1 cellular context compared by ENCODE assay signal in the genomic region with DNA sequence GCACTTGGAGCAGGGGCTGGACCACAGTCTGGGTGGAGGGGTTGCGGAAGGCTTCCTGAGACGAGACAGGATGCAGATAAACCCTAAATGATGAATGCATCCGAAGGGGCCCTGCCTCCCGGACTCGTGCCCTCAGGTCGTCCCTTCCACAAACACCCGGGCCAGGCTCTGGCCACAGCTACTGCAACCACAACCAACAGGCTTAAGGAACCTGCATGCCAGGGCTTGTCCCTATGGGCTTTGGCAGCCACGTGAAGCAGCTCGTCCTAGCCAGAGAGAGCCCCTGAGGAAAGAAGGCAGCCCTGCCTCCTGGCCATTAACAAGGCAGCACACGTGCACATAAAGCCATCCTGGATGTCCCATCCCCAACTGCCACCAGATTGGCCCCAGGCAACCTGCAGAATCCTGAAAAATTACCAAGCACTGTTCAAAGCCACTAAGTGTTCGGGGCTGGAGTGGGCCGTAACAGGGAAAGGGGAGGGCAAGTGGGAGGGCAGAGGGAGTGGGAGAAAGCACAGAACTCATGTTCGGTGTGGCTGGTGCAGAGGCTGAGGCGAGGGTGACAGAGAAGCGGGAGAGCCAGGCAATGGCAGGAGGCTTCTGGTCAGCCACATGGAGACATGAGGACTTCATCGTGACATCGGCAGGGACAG.
TF ChIP-seq lines count a peak whose summit lies in the region.

No MANE protein-coding gene starts in this region.

TF ChIP-seq in HepG2, 621 proteins besides CTCF, POLR2A, EP300 and RAD21 (continued from another document):
- TF ChIP-seq, protein P1, sequence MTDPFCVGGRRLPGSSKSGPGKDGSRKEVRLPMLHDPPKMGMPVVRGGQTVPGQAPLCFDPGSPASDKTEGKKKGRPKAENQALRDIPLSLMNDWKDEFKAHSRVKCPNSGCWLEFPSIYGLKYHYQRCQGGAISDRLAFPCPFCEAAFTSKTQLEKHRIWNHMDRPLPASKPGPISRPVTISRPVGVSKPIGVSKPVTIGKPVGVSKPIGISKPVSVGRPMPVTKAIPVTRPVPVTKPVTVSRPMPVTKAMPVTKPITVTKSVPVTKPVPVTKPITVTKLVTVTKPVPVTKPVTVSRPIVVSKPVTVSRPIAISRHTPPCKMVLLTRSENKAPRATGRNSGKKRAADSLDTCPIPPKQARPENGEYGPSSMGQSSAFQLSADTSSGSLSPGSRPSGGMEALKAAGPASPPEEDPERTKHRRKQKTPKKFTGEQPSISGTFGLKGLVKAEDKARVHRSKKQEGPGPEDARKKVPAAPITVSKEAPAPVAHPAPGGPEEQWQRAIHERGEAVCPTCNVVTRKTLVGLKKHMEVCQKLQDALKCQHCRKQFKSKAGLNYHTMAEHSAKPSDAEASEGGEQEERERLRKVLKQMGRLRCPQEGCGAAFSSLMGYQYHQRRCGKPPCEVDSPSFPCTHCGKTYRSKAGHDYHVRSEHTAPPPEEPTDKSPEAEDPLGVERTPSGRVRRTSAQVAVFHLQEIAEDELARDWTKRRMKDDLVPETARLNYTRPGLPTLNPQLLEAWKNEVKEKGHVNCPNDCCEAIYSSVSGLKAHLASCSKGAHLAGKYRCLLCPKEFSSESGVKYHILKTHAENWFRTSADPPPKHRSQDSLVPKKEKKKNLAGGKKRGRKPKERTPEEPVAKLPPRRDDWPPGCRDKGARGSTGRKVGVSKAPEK (CRISPR knock-in tag; IDR thresholded peaks at IDR 0.05; ENCODE audit: borderline replicate concordance): no peak
- TF ChIP-seq NFYC (CRISPR knock-in tag; IDR thresholded peaks at IDR 0.05) (no peak), ZNF549 (CRISPR knock-in tag; IDR thresholded peaks at IDR 0.05) (no peak), MXD4 (CRISPR knock-in tag; IDR thresholded peaks at IDR 0.05) (no peak), KLF9 (CRISPR knock-in tag; IDR thresholded peaks at IDR 0.05; ENCODE audit: low read depth) (no peak), ATF7-NPFF (CRISPR knock-in tag; IDR thresholded peaks at IDR 0.05; ENCODE audit: low read depth) (0 out of 2 replicates have a peak, but pooled peaks have one; percentile 12), CREM (IDR thresholded peaks at IDR 0.05) (no peak), CREM (CRISPR knock-in tag; IDR thresholded peaks at IDR 0.05) (no peak)
- TF ChIP-seq, protein P2, sequence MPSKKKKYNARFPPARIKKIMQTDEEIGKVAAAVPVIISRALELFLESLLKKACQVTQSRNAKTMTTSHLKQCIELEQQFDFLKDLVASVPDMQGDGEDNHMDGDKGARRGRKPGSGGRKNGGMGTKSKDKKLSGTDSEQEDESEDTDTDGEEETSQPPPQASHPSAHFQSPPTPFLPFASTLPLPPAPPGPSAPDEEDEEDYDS (CRISPR knock-in tag; IDR thresholded peaks at IDR 0.05): no peak
